In genomic region chr1:17538010-17538409, GRCh38 we compare ENCODE assay signal across 1 cellular context.
TF ChIP-seq lines count a peak whose summit lies in the region.

No MANE protein-coding gene starts in this region.

TF ChIP-seq in WTC11, 78 proteins besides CTCF, POLR2A, EP300 and RAD21 (continued from another document):
- no peak for TF ChIP-seq STAT6 (CRISPR knock-in tag; conservative IDR thresholded peaks at IDR 0.05; ENCODE audit: low read depth)
- TF ChIP-seq RORB (CRISPR knock-in tag; IDR thresholded peaks at IDR 0.05): no peak
- TF ChIP-seq ESRRA (CRISPR knock-in tag; IDR thresholded peaks at IDR 0.05; ENCODE audit: borderline replicate concordance): no peak
- no peak for TF ChIP-seq ELF4 (CRISPR knock-in tag; IDR thresholded peaks at IDR 0.05; ENCODE audit: low read depth)
- no peak for TF ChIP-seq ATF6 (CRISPR knock-in tag; IDR thresholded peaks at IDR 0.05)
